Comparison of ENCODE assay signal across 9 cellular contexts in genomic region chr4:101791189-101791572, GRCh38. TPM values are rescaled to one million over a fixed set of nuclear protein-coding genes. Genes with fewer than 3 reads are reported as not detected.
DNase-seq lines count a peak whose midpoint lies in the region; ATAC-seq, FAIRE-seq and TF ChIP-seq lines count a peak whose summit lies in the region.
"Had no signal": no experiment of that assay in that cellular context is flagged by ENCODE, and none has a peak within 500 bp of the region (broad histone marks: within the 10 kb centered on the region; RNA-seq: fewer than 3 reads in every experiment).

No MANE protein-coding gene starts in this region.

- H3K4me3 ChIP-seq in RWPE2 (ENCODE audit: severe bottlenecking), result peak overlapping the region; percentile 30
- peak overlapping the region; percentile 42; the same call in 1 of the 2 replicates for H3K4me3 ChIP-seq in iPS DF 6.9 (ENCODE audit: low read length)
- H3K4me3 ChIP-seq in spleen, result peak overlapping the region; percentile 19 to 73 (median 54)

- FAIRE-seq in GM12892 (lab: Jason Lieb, UNC), result peak; percentile 36

- intact Hi-C loops in spleen (cut with DNase I; ENCODE audit: low total_unique reads), result no loop called here

- H3K36me3 ChIP-seq in RWPE2 (ENCODE audit: low read depth), result no peaks in the 10 kb centered on the region
- no peaks in the 10 kb centered on the region for H3K36me3 ChIP-seq in iPS DF 6.9 (ENCODE audit: control insufficient read depth, insufficient read depth, low read length)
- H3K36me3 ChIP-seq in spleen, result no peaks in the 10 kb centered on the region

- peaks cover 11% of the 10 kb centered on the region for H3K4me1 ChIP-seq in RWPE2 (ENCODE audit: insufficient read depth, poor library complexity, severe bottlenecking)
- H3K4me1 ChIP-seq in iPS DF 6.9 (ENCODE audit: control insufficient read depth, insufficient read depth, low read length), result no peaks in the 10 kb centered on the region
- peaks cover 0 to 56% (median 12%) of the 10 kb centered on the region in 6 donors for H3K4me1 ChIP-seq in spleen

- H3K27ac ChIP-seq in RWPE2 (ENCODE audit: poor library complexity, severe bottlenecking), result no peak overlapping the region
- H3K27ac ChIP-seq in iPS DF 6.9 (ENCODE audit: low read length), result no peak overlapping the region
- peak overlapping the region; percentile 49 to 91 (median 88) for H3K27ac ChIP-seq in spleen

- ATAC-seq in HG02798 (IDR thresholded peaks at IDR 0.05; ENCODE audit: poor library complexity, unreplicated experiment), result peak; percentile 0
- peak; percentile 17; the same call in 2 of the 3 replicates for ATAC-seq in RWPE2 (ENCODE audit: low read depth)
- ATAC-seq in HG02759 (IDR thresholded peaks at IDR 0.05; ENCODE audit: unreplicated experiment), result no peak

- DNase-seq in GM12892 (ENCODE audit: insufficient read length), result no peak
- no peak for DNase-seq in RWPE2 (ENCODE audit: low spot score)
- DNase-seq in iPS DF 6.9 (ENCODE audit: low read depth, low spot score), result no peak
- DNase-seq in spleen, result peak; percentile 78
- no peak for DNase-seq in effector CD8-positive, alpha-beta T cell (lab: John Stamatoyannopoulos, UW)
- DNase-seq in activated naive CD4-positive, alpha-beta T cell treated with anti-CD3 and anti-CD28 coated beads, Interleukin-2, amount 50 U/mL, for 16 hours, result no peak

- no peak for TF ChIP-seq CTCF in RWPE2 (IDR thresholded peaks at IDR 0.05; ENCODE audit: poor library complexity, severe bottlenecking)
- no peak for TF ChIP-seq CTCF in spleen (IDR thresholded peaks at IDR 0.05 in 8 of 11, conservative IDR thresholded peaks at IDR 0.05 in 3 of 11)

- H3K27me3 ChIP-seq in RWPE2 (ENCODE audit: insufficient read depth, poor library complexity, severe bottlenecking), result peaks cover 3% of the 10 kb centered on the region
- H3K27me3 ChIP-seq in iPS DF 6.9 (ENCODE audit: control insufficient read depth, insufficient read depth, low read length), result no peaks in the 10 kb centered on the region
- H3K27me3 ChIP-seq in spleen (replicated peaks in 1 of 7), result peaks cover 0 to 13% (median 6%) of the 10 kb centered on the region in 7 donors

- WGBS in iPS DF 6.9 (ENCODE audit: insufficient coverage, insufficient read length), result no CpG with 5 or more reads among the region's 11 CpGs
- WGBS in spleen, 5 donors, result 17 to 36% (median 24%) methylated on average over 11 of the region's 11 CpGs

- TF ChIP-seq POLR2A in GM12892 (IDR thresholded peaks at IDR 0.05; ENCODE audit: low read depth, low read length) (no peak), spleen (IDR thresholded peaks at IDR 0.05) (no peak)

- H3K9me3 ChIP-seq in RWPE2 (ENCODE audit: severe bottlenecking) (no peaks in the 10 kb centered on the region), iPS DF 6.9 (ENCODE audit: control insufficient read depth, insufficient read depth, low read length) (no peaks in the 10 kb centered on the region), spleen (peaks cover 0 to 8% (median 2%) of the 10 kb centered on the region in 8 donors)

RNA-seq across cellular contexts. Expression of gene BANK1, which starts 0.7 kb away (rescaled TPM):
- 9.1 TPM for polyA plus RNA-seq in GM12892 (2012; ENCODE audit: missing spikeins)
- 100 to 1,000 TPM; 105 to 208 (median 133) TPM for total RNA-seq in spleen
- 100 to 1,000 TPM; 121 to 194 (median 155) TPM for polyA plus RNA-seq in spleen
- total RNA-seq: pulmonary artery endothelial cell had no signal

Comparison
In these comparisons a context has a peak if more than half of its experiments do, and no peak if none do; other contexts are left out.
1. H3K27ac ChIP-seq: peak in spleen (8 of 8); none in RWPE2 (single experiment) and iPS DF 6.9 (single experiment).
2. Peak in every context shown above with its lines, with median percentiles within 50 percentile points of each other: H3K4me3 ChIP-seq.